12 cellular contexts compared by ENCODE assay signal in the genomic region with DNA sequence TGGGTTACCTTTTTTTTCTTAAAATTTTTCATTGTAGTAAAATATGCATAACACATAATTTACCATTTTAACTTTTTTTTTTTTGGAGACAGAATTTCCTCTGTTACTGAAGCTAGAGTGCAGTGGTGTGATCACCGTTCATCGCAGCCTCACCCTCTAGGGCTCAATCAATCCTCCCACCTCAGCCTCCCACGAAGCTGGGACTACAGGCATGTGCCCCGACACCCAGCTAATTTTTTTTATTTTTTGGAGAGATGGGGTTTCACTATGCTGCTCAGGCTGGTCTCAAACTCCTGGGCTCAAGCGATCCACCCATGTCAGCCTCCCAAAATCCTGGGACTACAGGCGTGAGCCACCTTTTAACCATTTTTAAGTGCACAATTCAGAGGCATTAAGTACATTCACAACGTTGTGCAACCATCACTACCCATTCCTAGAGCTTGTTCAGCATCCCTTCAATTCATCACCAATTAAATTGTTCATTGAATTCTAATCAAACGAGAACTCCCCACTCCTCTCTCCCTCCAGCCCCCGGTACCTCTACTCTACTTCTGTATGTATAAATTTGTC. TPM values are rescaled to one million over a fixed set of nuclear protein-coding genes. Genes with fewer than 3 reads are reported as not detected.
DNase-seq lines count a peak whose midpoint lies in the region; ATAC-seq and TF ChIP-seq lines count a peak whose summit lies in the region.
"Had no signal": no experiment of that assay in that cellular context is flagged by ENCODE, and none has a peak within 500 bp of the region (broad histone marks: within the 10 kb centered on the region; RNA-seq: fewer than 3 reads in every experiment).

No MANE protein-coding gene starts in this region.

- WGBS in hepatocyte (ENCODE audit: low lambda C conversion rate, missing lambda C conversion rate) = 91% methylated on average over 9 of the region's 9 CpGs

- no peaks in the 10 kb centered on the region for H3K36me3 Mint-ChIP-seq in T-helper 1 cell treated with Interleukin-12 subunit alpha and Interleukin-12 subunit beta and Interleukin-4 antibody, amounts not matched to agents 30 μg/mL and 1 μg/mL, for 36 hours (ENCODE audit: low read depth)
- H3K36me3 Mint-ChIP-seq in activated T-helper 17 cell treated with anti-CD3 and anti-CD28 coated beads, Interleukin-2, amount 50 U/mL, for 72 hours (ENCODE audit: low read depth) = peaks cover 6% of the 10 kb centered on the region
- no peaks in the 10 kb centered on the region for H3K36me3 Mint-ChIP-seq in stimulated activated naive B cell treated with anti-CD40 and anti-IgM and Interleukin-4, amounts not matched to agents 10 μg/mL and 1 μg/mL and 100 μg/mL, for 72 hours

- TF ChIP-seq POLR2A in Peyer's patch (IDR thresholded peaks at IDR 0.05) = no peak

- H2AFZ ChIP-seq in hepatocyte = no peak overlapping the region

- H3K4me3 ChIP-seq in hepatocyte (no peak overlapping the region), Peyer's patch (no peak overlapping the region)
- H3K4me3 ChIP-seq: HAP-1 had no signal

- TF ChIP-seq CTCF in hepatocyte (IDR thresholded peaks at IDR 0.05; ENCODE audit: poor library complexity) (no peak), Peyer's patch (IDR thresholded peaks at IDR 0.05) (no peak)

- no peak overlapping the region for H3K4me2 ChIP-seq in hepatocyte

- no peaks in the 10 kb centered on the region for H3K79me2 ChIP-seq in hepatocyte

- H3K36me3 ChIP-seq in hepatocyte (replicated peaks; ENCODE audit: insufficient read depth, low read depth) (no peaks in the 10 kb centered on the region), Peyer's patch (no peaks in the 10 kb centered on the region)
- H3K36me3 ChIP-seq: HAP-1, neutrophil had no signal

- H3K9me3 Mint-ChIP-seq in T-helper 1 cell treated with Interleukin-12 subunit alpha and Interleukin-12 subunit beta and Interleukin-4 antibody, amounts not matched to agents 30 μg/mL and 1 μg/mL, for 36 hours = no peaks in the 10 kb centered on the region
- H3K9me3 Mint-ChIP-seq in activated T-helper 17 cell treated with anti-CD3 and anti-CD28 coated beads, Interleukin-2, amount 50 U/mL, for 72 hours = no peaks in the 10 kb centered on the region
- H3K9me3 Mint-ChIP-seq in stimulated activated naive B cell treated with anti-CD40 and anti-IgM and Interleukin-4, amounts not matched to agents 10 μg/mL and 1 μg/mL and 100 μg/mL, for 72 hours = no peaks in the 10 kb centered on the region

- no peaks in the 10 kb centered on the region for H3K27me3 Mint-ChIP-seq in T-helper 1 cell treated with Interleukin-12 subunit alpha and Interleukin-12 subunit beta and Interleukin-4 antibody, amounts not matched to agents 30 μg/mL and 1 μg/mL, for 36 hours (ENCODE audit: low read depth)
- H3K27me3 Mint-ChIP-seq in activated T-helper 17 cell treated with anti-CD3 and anti-CD28 coated beads, Interleukin-2, amount 50 U/mL, for 72 hours = no peaks in the 10 kb centered on the region
- H3K27me3 Mint-ChIP-seq in stimulated activated naive B cell treated with anti-CD40 and anti-IgM and Interleukin-4, amounts not matched to agents 10 μg/mL and 1 μg/mL and 100 μg/mL, for 72 hours = no peaks in the 10 kb centered on the region

- H3K4me3 Mint-ChIP-seq in T-helper 1 cell treated with Interleukin-12 subunit alpha and Interleukin-12 subunit beta and Interleukin-4 antibody, amounts not matched to agents 30 μg/mL and 1 μg/mL, for 36 hours = no peak overlapping the region
- H3K4me3 Mint-ChIP-seq in activated T-helper 17 cell treated with anti-CD3 and anti-CD28 coated beads, Interleukin-2, amount 50 U/mL, for 72 hours = peak overlapping the region; percentile 82
- H3K4me3 Mint-ChIP-seq in stimulated activated naive B cell treated with anti-CD40 and anti-IgM and Interleukin-4, amounts not matched to agents 10 μg/mL and 1 μg/mL and 100 μg/mL, for 72 hours = no peak overlapping the region

- DNase-seq in T-helper 1 cell (no peak), hepatocyte (ENCODE audit: low spot score) (no peak), Peyer's patch (no peak), iPS-NIHi7 (ENCODE audit: extremely low spot score) (no peak)
- no peak for DNase-seq in stimulated activated naive B cell treated with anti-CD40 and anti-IgM and Interleukin-4, amounts not matched to agents 10 μg/mL and 1 μg/mL and 100 μg/mL, for 72 hours
- DNase-seq in activated naive CD4-positive, alpha-beta T cell treated with Interleukin-2 at 50 U/mL for 16 hours = no peak
- DNase-seq: Karpas-422; stimulated activated naive CD4-positive, alpha-beta T cell had no signal

- H3K9me2 ChIP-seq in hepatocyte (replicated peaks; ENCODE audit: insufficient read depth) = no peaks in the 10 kb centered on the region

- H3K27ac Mint-ChIP-seq in T-helper 1 cell treated with Interleukin-12 subunit alpha and Interleukin-12 subunit beta and Interleukin-4 antibody, amounts not matched to agents 30 μg/mL and 1 μg/mL, for 36 hours = peak overlapping the region; percentile 29
- peak overlapping the region; percentile 99 for H3K27ac Mint-ChIP-seq in activated T-helper 17 cell treated with anti-CD3 and anti-CD28 coated beads, Interleukin-2, amount 50 U/mL, for 72 hours
- H3K27ac Mint-ChIP-seq in stimulated activated naive B cell treated with anti-CD40 and anti-IgM and Interleukin-4, amounts not matched to agents 10 μg/mL and 1 μg/mL and 100 μg/mL, for 72 hours = peak overlapping the region; percentile 95

- H3K4me1 ChIP-seq in hepatocyte (ENCODE audit: insufficient read depth) (peaks cover 9% of the 10 kb centered on the region), Peyer's patch (peaks cover 0 to 13% (median 3%) of the 10 kb centered on the region in 4 donors)

- H3K9me3 ChIP-seq in hepatocyte (ENCODE audit: low read depth) (no peaks in the 10 kb centered on the region), Peyer's patch (no peaks in the 10 kb centered on the region)
- H3K9me3 ChIP-seq: HAP-1, neutrophil had no signal

- no peaks in the 10 kb centered on the region for H4K20me1 ChIP-seq in hepatocyte (ENCODE audit: insufficient read depth, poor library complexity, severe bottlenecking)

- no peak for ATAC-seq in activated T-helper 17 cell treated with anti-CD3 and anti-CD28 coated beads, Interleukin-2, amount 50 U/mL, for 72 hours (replicated peaks)
- no peak for ATAC-seq in stimulated activated naive B cell treated with anti-CD40 and anti-IgM and Interleukin-4, amounts not matched to agents 10 μg/mL and 1 μg/mL and 100 μg/mL, for 72 hours (replicated peaks)

- H3K4me1 Mint-ChIP-seq in T-helper 1 cell treated with Interleukin-12 subunit alpha and Interleukin-12 subunit beta and Interleukin-4 antibody, amounts not matched to agents 30 μg/mL and 1 μg/mL, for 36 hours (ENCODE audit: low read depth) = peaks cover 61% of the 10 kb centered on the region
- peaks cover 50% of the 10 kb centered on the region for H3K4me1 Mint-ChIP-seq in activated T-helper 17 cell treated with anti-CD3 and anti-CD28 coated beads, Interleukin-2, amount 50 U/mL, for 72 hours
- peaks cover 53 to 77% of the 10 kb centered on the region in 2 donors for H3K4me1 Mint-ChIP-seq in stimulated activated naive B cell treated with anti-CD40 and anti-IgM and Interleukin-4, amounts not matched to agents 10 μg/mL and 1 μg/mL and 100 μg/mL, for 72 hours

- H3K27me3 ChIP-seq in hepatocyte (no peaks in the 10 kb centered on the region), Peyer's patch (no peaks in the 10 kb centered on the region)
- H3K27me3 ChIP-seq: neutrophil had no signal

- H3K27ac ChIP-seq in hepatocyte (peak overlapping the region; percentile 76), Peyer's patch (no peak overlapping the region)
- H3K27ac ChIP-seq: neutrophil had no signal

RNA-seq across cellular contexts. Expression of gene BHLHE40, which starts 44.6 kb away (rescaled TPM):
- 100 to 1,000 TPM; 217 to 527 TPM for total RNA-seq in activated T-helper 17 cell treated with anti-CD3 and anti-CD28 coated beads, Interleukin-2, amount 50 U/mL, for 72 hours
- total RNA-seq in hepatocyte = 67.1 and 71.6 TPM in 2 replicates
- polyA plus RNA-seq in hepatocyte = 116 and 140 TPM in 2 replicates
- 10 to 100 TPM; 20.3 to 78.4 (median 44.3) TPM for total RNA-seq in Peyer's patch

Comparison
In these comparisons a context has a peak if more than half of its experiments do, and no peak if none do; other contexts are left out.
1. H3K27ac Mint-ChIP-seq: peak in every context shown above with its lines; median percentile 99 in activated T-helper 17 cell treated with anti-CD3 and anti-CD28 coated beads, Interleukin-2, amount 50 U/mL, for 72 hours; 95 in stimulated activated naive B cell treated with anti-CD40 and anti-IgM and Interleukin-4, amounts not matched to agents 10 μg/mL and 1 μg/mL and 100 μg/mL, for 72 hours; 29 in T-helper 1 cell treated with Interleukin-12 subunit alpha and Interleukin-12 subunit beta and Interleukin-4 antibody, amounts not matched to agents 30 μg/mL and 1 μg/mL, for 36 hours.